In the genomic region with DNA sequence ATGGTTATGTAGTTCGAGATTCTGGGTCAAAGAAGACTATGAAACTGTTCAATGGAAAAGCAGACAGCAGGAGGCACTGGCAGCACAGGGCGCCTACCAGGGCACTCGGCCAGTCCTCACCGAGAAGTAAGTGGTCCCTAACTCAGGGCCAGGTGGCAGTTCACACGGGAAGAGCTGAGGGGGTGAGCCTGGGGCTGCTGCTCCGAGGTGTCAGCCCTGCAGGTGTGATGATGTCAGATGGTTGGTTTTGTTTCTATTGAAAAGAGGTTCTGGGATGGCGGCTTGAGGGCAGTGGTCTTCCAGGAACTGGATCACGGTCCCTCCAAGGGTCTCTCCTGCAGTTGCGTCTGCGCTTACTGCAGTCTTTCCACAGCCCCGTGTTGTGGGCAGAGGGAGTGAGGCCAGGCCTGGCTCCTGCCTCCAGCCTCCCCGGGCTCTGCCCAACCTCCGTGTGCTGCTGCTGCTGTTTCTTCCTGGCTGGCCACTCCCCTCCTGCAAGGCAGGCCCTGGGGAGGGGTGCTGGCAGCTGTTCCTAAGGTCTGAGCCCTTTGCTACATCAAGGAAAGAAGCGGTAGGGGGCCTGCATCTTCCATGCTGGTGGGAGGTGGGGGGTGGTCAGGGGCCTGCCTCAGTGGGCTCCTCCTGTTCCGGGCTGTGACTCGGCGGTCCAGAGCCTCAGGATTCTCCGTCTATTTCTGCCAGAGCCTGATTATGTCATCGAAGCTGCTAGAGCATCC, we compare ENCODE assay signal across 1 cellular context.
TF ChIP-seq lines count a peak whose summit lies in the region.

No MANE protein-coding gene starts in this region.

TF ChIP-seq in HEK293T, 16 proteins besides CTCF, POLR2A, EP300 and RAD21 (continued from another document):
- TF ChIP-seq, protein P1, sequence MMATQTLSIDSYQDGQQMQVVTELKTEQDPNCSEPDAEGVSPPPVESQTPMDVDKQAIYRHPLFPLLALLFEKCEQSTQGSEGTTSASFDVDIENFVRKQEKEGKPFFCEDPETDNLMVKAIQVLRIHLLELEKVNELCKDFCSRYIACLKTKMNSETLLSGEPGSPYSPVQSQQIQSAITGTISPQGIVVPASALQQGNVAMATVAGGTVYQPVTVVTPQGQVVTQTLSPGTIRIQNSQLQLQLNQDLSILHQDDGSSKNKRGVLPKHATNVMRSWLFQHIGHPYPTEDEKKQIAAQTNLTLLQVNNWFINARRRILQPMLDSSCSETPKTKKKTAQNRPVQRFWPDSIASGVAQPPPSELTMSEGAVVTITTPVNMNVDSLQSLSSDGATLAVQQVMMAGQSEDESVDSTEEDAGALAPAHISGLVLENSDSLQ (IDR thresholded peaks at IDR 0.05), result no peak
- no peak for TF ChIP-seq SUZ12 (IDR thresholded peaks at IDR 0.05)
- no peak for TF ChIP-seq LEF1 (IDR thresholded peaks at IDR 0.05; ENCODE audit: borderline replicate concordance)
- TF ChIP-seq ARNT (IDR thresholded peaks at IDR 0.05), result no peak
- TF ChIP-seq BHLHE40 (IDR thresholded peaks at IDR 0.05; ENCODE audit: borderline replicate concordance), result no peak
- TF ChIP-seq FOXM1 (IDR thresholded peaks at IDR 0.05; ENCODE audit: borderline replicate concordance), result no peak
- TF ChIP-seq NFRKB (IDR thresholded peaks at IDR 0.05), result no peak
- no peak for TF ChIP-seq ZNF384 (IDR thresholded peaks at IDR 0.05)
- TF ChIP-seq FOXA1 (IDR thresholded peaks at IDR 0.05), result no peak
- TF ChIP-seq ELF4 (IDR thresholded peaks at IDR 0.05), result no peak
- TF ChIP-seq SP1 (IDR thresholded peaks at IDR 0.05), result no peak
- no peak for TF ChIP-seq HDGF (IDR thresholded peaks at IDR 0.05; ENCODE audit: borderline replicate concordance)
- TF ChIP-seq FOXK2 (IDR thresholded peaks at IDR 0.05), result no peak
